1 cellular context compared by ENCODE assay signal in genomic region chr2:154449951-154450658, GRCh38.
TF ChIP-seq lines count a peak whose summit lies in the region.

No MANE protein-coding gene starts in this region.

TF ChIP-seq in HepG2, 621 proteins besides CTCF, POLR2A, EP300 and RAD21 (continued from another document and continues in another):
- TF ChIP-seq TFAP4 (IDR thresholded peaks at IDR 0.05; ENCODE audit: borderline replicate concordance, low read depth) (peak; percentile 96), SOX6 (IDR thresholded peaks at IDR 0.05) (no peak), SOX6 (CRISPR knock-in tag; IDR thresholded peaks at IDR 0.05) (peak; percentile 95), ASH2L (IDR thresholded peaks at IDR 0.05; ENCODE audit: insufficient read length, low read depth, low read length) (peak; percentile 80), ZNF362 (CRISPR knock-in tag; IDR thresholded peaks at IDR 0.05; ENCODE audit: borderline replicate concordance) (peak; percentile 24; the same call in 1 of the 2 replicates), SMYD3 (CRISPR knock-in tag; IDR thresholded peaks at IDR 0.05) (peak; percentile 94), ISX (CRISPR knock-in tag; conservative IDR thresholded peaks at IDR 0.05) (no peak), TCF7 (IDR thresholded peaks at IDR 0.05; ENCODE audit: low read depth) (peak; percentile 64), ZBTB21 (CRISPR knock-in tag; IDR thresholded peaks at IDR 0.05) (no peak), ZKSCAN1 (IDR thresholded peaks at IDR 0.05; ENCODE audit: low read length) (no peak), ZBED4 (CRISPR knock-in tag; IDR thresholded peaks at IDR 0.05; ENCODE audit: borderline replicate concordance) (peak; percentile 93), ZNF331 (CRISPR knock-in tag; IDR thresholded peaks at IDR 0.05) (peak; percentile 62; the same call in 1 of the 2 replicates), ELF1 (CRISPR knock-in tag; IDR thresholded peaks at IDR 0.05) (peak; percentile 9; the same call in 1 of the 2 replicates), ZNF556 (CRISPR knock-in tag; IDR thresholded peaks at IDR 0.05; ENCODE audit: borderline replicate concordance) (peak; percentile 23; the same call in 1 of the 2 replicates), ZNF761 (CRISPR knock-in tag; conservative IDR thresholded peaks at IDR 0.05) (peak; percentile 76), NCOR1 (IDR thresholded peaks at IDR 0.05; ENCODE audit: borderline replicate concordance, low read length) (peak; percentile 72; the same call in 1 of the 2 replicates), RARA (CRISPR knock-in tag; IDR thresholded peaks at IDR 0.05) (peak; percentile 85), ZNF646 (CRISPR knock-in tag; IDR thresholded peaks at IDR 0.05) (no peak), FOXA1 (IDR thresholded peaks at IDR 0.05) (peak; percentile 69), FOXA1 (CRISPR knock-in tag; IDR thresholded peaks at IDR 0.05) (peak; percentile 97), ZMAT5 (CRISPR knock-in tag; IDR thresholded peaks at IDR 0.05; ENCODE audit: borderline replicate concordance, low read depth) (no peak), ZNF547 (CRISPR knock-in tag; IDR thresholded peaks at IDR 0.05) (no peak), IRF2 (CRISPR knock-in tag; IDR thresholded peaks at IDR 0.05) (peak; percentile 78; the same call in 1 of the 2 replicates), ZNF788 (CRISPR knock-in tag; IDR thresholded peaks at IDR 0.05; ENCODE audit: borderline replicate concordance) (no peak), CREB1 (IDR thresholded peaks at IDR 0.05) (no peak), CREB1 (CRISPR knock-in tag; IDR thresholded peaks at IDR 0.05) (peak; percentile 76), LCORL (IDR thresholded peaks at IDR 0.05) (peak; percentile 80), LCORL (CRISPR knock-in tag; IDR thresholded peaks at IDR 0.05) (peak; percentile 92), SIX4 (CRISPR knock-in tag; IDR thresholded peaks at IDR 0.05) (peak; percentile 70), KLF9 (CRISPR knock-in tag; IDR thresholded peaks at IDR 0.05; ENCODE audit: low read depth) (no peak), PRDM15 (CRISPR knock-in tag; IDR thresholded peaks at IDR 0.05) (no peak), FOXO1 (CRISPR knock-in tag; IDR thresholded peaks at IDR 0.05) (peak; percentile 90), TOPORS (CRISPR knock-in tag; IDR thresholded peaks at IDR 0.05) (0 out of 2 replicates have a peak, but pooled peaks have one; percentile 26), MYNN (CRISPR knock-in tag; IDR thresholded peaks at IDR 0.05; ENCODE audit: low read depth) (no peak), RERE (CRISPR knock-in tag; IDR thresholded peaks at IDR 0.05; ENCODE audit: low read depth) (peak; percentile 66; the same call in 1 of the 2 replicates), ZNF3 (CRISPR knock-in tag; IDR thresholded peaks at IDR 0.05) (peak; percentile 88; the same call in 1 of the 2 replicates), THRA (CRISPR knock-in tag; IDR thresholded peaks at IDR 0.05; ENCODE audit: borderline replicate concordance) (peak; percentile 99)
